In the genomic region with DNA sequence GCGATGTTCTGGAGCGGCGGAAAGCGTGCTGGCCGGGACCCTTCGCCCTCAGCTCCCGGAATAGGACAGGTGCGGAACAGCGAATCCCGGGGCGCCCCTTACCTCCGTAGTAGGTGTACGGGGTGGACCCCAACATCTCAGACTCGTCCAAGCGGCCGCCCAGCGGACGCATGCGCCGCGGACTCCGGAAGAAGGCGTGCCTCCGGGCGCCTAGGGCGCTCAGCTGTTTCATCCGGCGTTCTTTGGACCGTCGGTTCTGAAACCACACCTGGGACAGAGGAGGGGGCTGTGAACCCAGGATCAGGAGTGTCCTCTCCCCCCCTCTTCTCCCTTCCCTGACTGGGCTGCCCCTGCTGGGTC, we compare ENCODE assay signal across 10 cellular contexts. TPM values are rescaled to one million over a fixed set of nuclear protein-coding genes. Genes with fewer than 3 reads are reported as not detected.
DNase-seq lines count a peak whose midpoint lies in the region; ATAC-seq, FAIRE-seq and TF ChIP-seq lines count a peak whose summit lies in the region.
"Had no signal": no experiment of that assay in that cellular context is flagged by ENCODE, and none has a peak within 500 bp of the region (broad histone marks: within the 10 kb centered on the region; RNA-seq: fewer than 3 reads in every experiment).

No MANE protein-coding gene starts in this region.

- no peaks in the 10 kb centered on the region for H3K9me3 Mint-ChIP-seq in activated CD8-positive, alpha-beta memory T cell treated with anti-CD3 and anti-CD28 coated beads, Interleukin-2, amount 10 ng/mL, durations not matched to agents 7 days and 5 days (ENCODE audit: low read depth)
- H3K9me3 Mint-ChIP-seq in astrocyte (ENCODE audit: unreplicated experiment), result peaks cover 9% of the 10 kb centered on the region

- no peaks in the 10 kb centered on the region for H3K79me2 ChIP-seq in astrocyte (ENCODE audit: insufficient read depth, low read length)

- peak overlapping the region; percentile 68 for H3K4me2 ChIP-seq in astrocyte (ENCODE audit: low read length)

- H3K9ac ChIP-seq in astrocyte (ENCODE audit: low read length), result no peak overlapping the region
- H3K9ac ChIP-seq in subcutaneous abdominal adipose tissue (ENCODE audit: low read length in 5 of 5), result no peak overlapping the region

- ATAC-seq in activated CD8-positive, alpha-beta memory T cell treated with anti-CD3 and anti-CD28 coated beads, Interleukin-2, amount 10 ng/mL, durations not matched to agents 7 days and 5 days, result no peak
- no peak for ATAC-seq in HG03039 (IDR thresholded peaks at IDR 0.05; ENCODE audit: unreplicated experiment)

- H3K27me3 ChIP-seq in astrocyte (ENCODE audit: insufficient read depth, low read length), result peaks cover 94% of the 10 kb centered on the region
- H3K27me3 ChIP-seq in kidney epithelial cell (ENCODE audit: control insufficient read depth, insufficient read depth, low read length), result peaks cover 99% of the 10 kb centered on the region
- H3K27me3 ChIP-seq in subcutaneous abdominal adipose tissue (ENCODE audit: control insufficient read depth in 5 of 5, insufficient read depth in 4 of 5, low read length in 5 of 5), result peaks cover 75 to 96% (median 88%) of the 10 kb centered on the region in 5 donors

- no peak overlapping the region for H3K27ac ChIP-seq in astrocyte (ENCODE audit: low read depth, low read length)
- no peak overlapping the region for H3K27ac ChIP-seq in subcutaneous abdominal adipose tissue (ENCODE audit: low read depth, low read length)

- no peak overlapping the region for H2AFZ ChIP-seq in astrocyte (ENCODE audit: low read depth, low read length)

- H3K27ac Mint-ChIP-seq in activated CD8-positive, alpha-beta memory T cell treated with anti-CD3 and anti-CD28 coated beads, Interleukin-2, amount 10 ng/mL, durations not matched to agents 7 days and 5 days, result no peak overlapping the region
- H3K27ac Mint-ChIP-seq in astrocyte (ENCODE audit: unreplicated experiment), result no peak overlapping the region

- H3K36me3 Mint-ChIP-seq in activated CD8-positive, alpha-beta memory T cell treated with anti-CD3 and anti-CD28 coated beads, Interleukin-2, amount 10 ng/mL, durations not matched to agents 7 days and 5 days, result peaks cover 2% of the 10 kb centered on the region
- peaks cover 5% of the 10 kb centered on the region for H3K36me3 Mint-ChIP-seq in astrocyte (ENCODE audit: low read depth, unreplicated experiment)

- TF ChIP-seq CTCF in astrocyte (IDR thresholded peaks at IDR 0.05; ENCODE audit: insufficient read depth, low read depth, low read length) (no peak), kidney epithelial cell (IDR thresholded peaks at IDR 0.05; ENCODE audit: insufficient read depth, low read length, poor library complexity, severe bottlenecking) (no peak)

- DNase-seq in activated CD8-positive, alpha-beta memory T cell treated with anti-CD3 and anti-CD28 coated beads, Interleukin-2, amount 50 U/mL, for 48 hours, result peak; percentile 48
- no peak for DNase-seq in activated CD8-positive, alpha-beta memory T cell treated with anti-CD3 and anti-CD28 coated beads, Interleukin-2, amount 10 ng/mL, durations not matched to agents 7 days and 5 days
- no peak for DNase-seq in astrocyte (ENCODE audit: low read depth)
- no peak for DNase-seq in kidney epithelial cell (ENCODE audit: low read depth)
- DNase-seq in activated T-cell treated with anti-CD3 and anti-CD28 coated beads for 4 hours, result no peak
- no peak for DNase-seq in HCEC 1CT
- DNase-seq: KBM-7 had no signal

- H3K27me3 Mint-ChIP-seq in activated CD8-positive, alpha-beta memory T cell treated with anti-CD3 and anti-CD28 coated beads, Interleukin-2, amount 10 ng/mL, durations not matched to agents 7 days and 5 days, result peaks cover 85% of the 10 kb centered on the region
- H3K27me3 Mint-ChIP-seq in astrocyte (ENCODE audit: low read depth, unreplicated experiment), result peaks cover 63% of the 10 kb centered on the region

- H3K4me3 Mint-ChIP-seq in activated CD8-positive, alpha-beta memory T cell treated with anti-CD3 and anti-CD28 coated beads, Interleukin-2, amount 10 ng/mL, durations not matched to agents 7 days and 5 days, result no peak overlapping the region
- no peak overlapping the region for H3K4me3 Mint-ChIP-seq in astrocyte (ENCODE audit: unreplicated experiment)

- H3K4me3 ChIP-seq in astrocyte (ENCODE audit: insufficient read depth, low read depth, low read length) (no peak overlapping the region), kidney epithelial cell (ENCODE audit: low read depth, low read length) (peak overlapping the region; percentile 16), subcutaneous abdominal adipose tissue (ENCODE audit: low read depth in 1 of 5, low read length in 5 of 5) (peak overlapping the region in 4 of 5 donors; percentile 47 to 59 (median 56))

- peaks cover 5% of the 10 kb centered on the region for H4K20me1 ChIP-seq in astrocyte (ENCODE audit: insufficient read depth, low read length)

- CTCF ChIA-PET in activated CD8-positive, alpha-beta memory T cell treated with anti-CD3 and anti-CD28 coated beads, Interleukin-2, amount 10 ng/mL, durations not matched to agents 7 days and 5 days (lab: Charles Lee), result no interaction called here

- peaks cover 16% of the 10 kb centered on the region for H3K4me1 Mint-ChIP-seq in activated CD8-positive, alpha-beta memory T cell treated with anti-CD3 and anti-CD28 coated beads, Interleukin-2, amount 10 ng/mL, durations not matched to agents 7 days and 5 days
- peaks cover 2% of the 10 kb centered on the region for H3K4me1 Mint-ChIP-seq in astrocyte (ENCODE audit: low read depth, unreplicated experiment)

- H3K4me1 ChIP-seq in astrocyte (ENCODE audit: insufficient read depth, low read length) (peaks cover 3% of the 10 kb centered on the region), subcutaneous abdominal adipose tissue (ENCODE audit: control insufficient read depth in 5 of 5, insufficient read depth in 5 of 5, low read length in 5 of 5) (peaks cover 2 to 50% (median 48%) of the 10 kb centered on the region in 5 donors)

- H3K36me3 ChIP-seq in astrocyte (ENCODE audit: insufficient read depth, low read length) (no peaks in the 10 kb centered on the region), kidney epithelial cell (ENCODE audit: control insufficient read depth, insufficient read depth, low read length) (no peaks in the 10 kb centered on the region), subcutaneous abdominal adipose tissue (ENCODE audit: control insufficient read depth in 5 of 5, insufficient read depth in 5 of 5, low read length in 5 of 5) (no peaks in the 10 kb centered on the region)

- H3K9me3 ChIP-seq in astrocyte (ENCODE audit: insufficient read depth, low read depth, low read length), result peaks cover 5% of the 10 kb centered on the region
- no peaks in the 10 kb centered on the region for H3K9me3 ChIP-seq in subcutaneous abdominal adipose tissue (ENCODE audit: control insufficient read depth in 5 of 5, low read length in 5 of 5)

- FAIRE-seq in astrocyte (lab: Jason Lieb, UNC), result no peak

RNA-seq across cellular contexts. Expression of a gene that starts 4.5 kb away (rescaled TPM):
- not detected for total RNA-seq in activated CD8-positive, alpha-beta memory T cell treated with anti-CD3 and anti-CD28 coated beads, Interleukin-2, amount 10 ng/mL, durations not matched to agents 7 days and 5 days
- total RNA-seq in astrocyte, result 0.25 TPM in 1 of 2 replicates, not detected in the other
- total RNA-seq in kidney epithelial cell, result 0.34 and 0.50 TPM in 2 replicates
- total RNA-seq: myocyte had no signal

RNA-seq across cellular contexts. Expression of a gene that starts 45.0 kb away (rescaled TPM):
- total RNA-seq in activated CD8-positive, alpha-beta memory T cell treated with anti-CD3 and anti-CD28 coated beads, Interleukin-2, amount 10 ng/mL, durations not matched to agents 7 days and 5 days, result under 1 TPM; 0.32 to 0.45 TPM
- total RNA-seq in astrocyte (9.5 and 10.5 TPM in 2 replicates), kidney epithelial cell (9.1 and 14.5 TPM in 2 replicates)
